8 cellular contexts compared by ENCODE assay signal in the genomic region with DNA sequence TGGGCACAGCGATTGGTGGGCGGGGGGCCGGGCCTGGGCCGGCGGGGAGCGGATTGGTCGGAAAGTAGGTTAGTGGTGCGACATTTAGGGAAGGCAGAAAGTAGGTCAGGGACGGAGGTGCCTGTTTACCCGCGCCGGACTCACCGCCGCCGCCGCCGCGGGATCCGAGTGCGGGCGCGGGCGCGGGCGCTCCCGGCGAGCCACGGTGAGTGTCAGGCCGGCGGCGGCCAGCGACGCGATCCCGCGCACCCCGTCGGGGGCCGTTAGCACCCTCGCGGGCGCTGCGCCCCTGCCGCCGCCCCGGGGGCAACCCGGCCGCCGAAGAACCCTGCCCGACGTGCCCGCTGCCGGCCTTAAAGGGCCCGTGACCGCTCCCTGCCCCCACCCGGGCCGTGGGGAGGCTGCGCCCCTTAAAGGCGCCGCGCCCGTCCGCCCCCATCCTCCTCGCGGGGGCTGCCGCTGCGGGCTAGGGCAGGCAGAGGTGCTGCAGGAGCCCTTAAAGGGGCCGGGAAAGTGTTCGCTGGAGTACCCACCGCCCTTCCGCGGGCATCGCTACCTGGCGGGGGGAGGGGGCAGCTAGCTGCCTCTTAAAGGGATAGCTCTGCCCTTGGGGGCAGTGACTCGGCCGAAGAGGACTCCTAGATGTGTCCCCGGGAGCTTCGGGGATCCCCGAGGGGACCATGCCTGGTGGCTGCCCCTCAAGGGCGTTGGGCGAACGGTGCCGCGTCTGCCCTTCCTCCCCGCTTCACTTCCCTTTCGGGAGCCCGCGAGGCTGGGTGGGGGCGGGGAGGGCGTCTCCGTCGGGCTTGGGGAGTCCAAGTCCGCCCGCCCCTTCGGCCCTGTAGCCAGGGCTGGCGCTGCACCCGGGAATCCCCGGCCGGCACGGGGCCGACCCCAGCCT. TPM values are rescaled to one million over a fixed set of nuclear protein-coding genes. Genes with fewer than 3 reads are reported as not detected.
A peak's percentile ranks its signal among the peaks of the same experiment; 100 is the strongest.
DNase-seq lines count a peak whose midpoint lies in the region; ATAC-seq lines count a peak whose summit lies in the region.

Gene BMAL1 (plus strand): TSS at position 72 of the 901 bp plus-strand sequence. CDS start 76,519 bp downstream, outside the sequence.

- DNase-seq in NCI-H526 (lab: John Stamatoyannopoulos, UW) (peak; percentile 40 to 78), NCI-H526 treated with DMSO at 0.1 percent for 48 hours (lab: John Stamatoyannopoulos, UW) (no peak), RPMI8226 (peak; percentile 48), Right ventricle myocardium inferior (ENCODE audit: missing footprints) (peak; percentile 83), posterior vena cava (ENCODE audit: low spot score) (peak; percentile 90), superior temporal gyrus (ENCODE audit: extremely low spot score) (no peak)
- DNase-seq in activated naive CD4-positive, alpha-beta T cell treated with Interleukin-2 at 50 U/mL for 16 hours: peak; percentile 64

- ATAC-seq in HG02852 (IDR thresholded peaks at IDR 0.05; ENCODE audit: unreplicated experiment) (peak; percentile 24), Right ventricle myocardium inferior (peak; percentile 5)

- intact Hi-C loops in Right ventricle myocardium inferior (cut with DNase I): loop anchor here (2.0 kb wide), 1 partner anchor 67 kb away; no protein-coding TSS in a partner anchor
- intact Hi-C loops in posterior vena cava (cut with DNase I): loop anchor here in 1 of 2 donors (10.0 kb wide), 1 partner anchor 57 kb away; no protein-coding TSS in a partner anchor

RNA-seq across cellular contexts. Expression of gene BMAL1, which starts in this region (rescaled TPM):
- total RNA-seq in Right ventricle myocardium inferior: 9.5 TPM
- total RNA-seq in posterior vena cava: 10 to 100 TPM; 17.6 to 28.4 TPM

Comparison
In these comparisons a context has a peak if more than half of its experiments do, and no peak if none do; other contexts are left out.
1. DNase-seq: peak in NCI-H526 (2 of 2), RPMI8226 (single experiment), activated naive CD4-positive, alpha-beta T cell treated with Interleukin-2 at 50 U/mL for 16 hours (single experiment), Right ventricle myocardium inferior (single experiment) and posterior vena cava (single experiment); none in NCI-H526 treated with DMSO at 0.1 percent for 48 hours (single experiment) and superior temporal gyrus (single experiment).